In the genomic region with DNA sequence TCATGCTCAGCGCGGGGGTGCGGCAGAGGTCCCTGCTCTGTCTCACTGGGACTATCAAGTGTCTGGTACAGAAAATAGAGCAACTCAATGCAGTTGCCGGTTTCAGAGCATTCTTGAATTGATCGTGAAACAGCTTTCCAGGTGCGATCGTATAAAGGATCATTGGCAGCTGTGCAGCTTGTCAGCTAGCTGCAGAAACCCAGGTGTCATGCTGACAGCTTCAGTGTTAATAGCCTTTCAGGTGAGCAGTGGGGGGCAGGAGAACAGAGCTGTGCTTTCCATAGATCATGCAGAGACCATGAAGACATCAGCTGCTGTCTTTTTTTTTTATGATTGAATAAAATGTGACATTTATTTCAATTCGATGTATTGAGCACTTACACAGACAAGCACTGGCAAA, we compare ENCODE assay signal across 17 cellular contexts.
"Had no signal": no experiment of that assay in that cellular context is flagged by ENCODE, and none has a peak within 500 bp of the region (broad histone marks: within the 10 kb centered on the region; RNA-seq: fewer than 3 reads in every experiment).

No MANE protein-coding gene starts in this region.

- H3K27ac ChIP-seq: epithelial cell of prostate, gastroesophageal sphincter, hepatocyte, lower lobe of right lung, tibial nerve had no signal

- H3K79me2 ChIP-seq: hepatocyte had no signal

- H3K36me3 ChIP-seq: gastroesophageal sphincter, lower lobe of right lung, tibial nerve had no signal

- H3K4me1 ChIP-seq: gastroesophageal sphincter, lower lobe of right lung, tibial nerve had no signal

- DNase-seq: activated CD4-positive, alpha-beta T cell treated with anti-CD3 and anti-CD28 coated beads, Interleukin-2, amount 50 U/mL, for 4 hours; activated CD4-positive, CD25-positive, alpha-beta regulatory T cell treated with anti-CD3 and anti-CD28 coated beads, Interleukin-2, amount 50 U/mL, for 72 hours; activated effector memory CD4-positive, alpha-beta T cell treated with anti-CD3 and anti-CD28 coated beads, Interleukin-2, amount 50 U/mL, for 16 hours; activated T-cell treated with anti-CD3 and anti-CD28 coated beads, Interleukin-2, amount 50 U/mL, for 1 hour; amniotic stem cell; effector memory CD4-positive, alpha-beta T cell; lower lobe of right lung; midbrain; naive thymus-derived CD4-positive, alpha-beta T cell; right cardiac atrium had no signal

- H3K4me2 ChIP-seq: hepatocyte, smooth muscle cell had no signal

- H3K27me3 ChIP-seq: gastroesophageal sphincter, hepatocyte, tibial nerve had no signal

- ATAC-seq: activated naive CD4-positive, alpha-beta T cell treated with anti-CD3 and anti-CD28 coated beads, Interleukin-2, amount 50 U/mL, for 72 hours; gastroesophageal sphincter; lower lobe of right lung; naive thymus-derived CD4-positive, alpha-beta T cell; right cardiac atrium; stimulated activated effector memory CD8-positive, alpha-beta T cell treated with anti-CD3 and anti-CD28 coated beads, Interleukin-12 subunit alpha, Interleukin-12 subunit beta, amount 100 ng/mL, for 72 hours had no signal

- H3K9me3 ChIP-seq: gastroesophageal sphincter, lower lobe of right lung, tibial nerve had no signal

- H3K4me3 ChIP-seq: gastroesophageal sphincter, hepatocyte, lower lobe of right lung, smooth muscle cell, tibial nerve had no signal

- H2AFZ ChIP-seq: hepatocyte had no signal
